1 cellular context compared by ENCODE assay signal in genomic region chr22:36419177-36419911, GRCh38.
TF ChIP-seq lines count a peak whose summit lies in the region.

No MANE protein-coding gene starts in this region.

TF ChIP-seq in HepG2, 621 proteins besides CTCF, POLR2A, EP300 and RAD21 (continued from another document and continues in another):
- TF ChIP-seq, protein P1, sequence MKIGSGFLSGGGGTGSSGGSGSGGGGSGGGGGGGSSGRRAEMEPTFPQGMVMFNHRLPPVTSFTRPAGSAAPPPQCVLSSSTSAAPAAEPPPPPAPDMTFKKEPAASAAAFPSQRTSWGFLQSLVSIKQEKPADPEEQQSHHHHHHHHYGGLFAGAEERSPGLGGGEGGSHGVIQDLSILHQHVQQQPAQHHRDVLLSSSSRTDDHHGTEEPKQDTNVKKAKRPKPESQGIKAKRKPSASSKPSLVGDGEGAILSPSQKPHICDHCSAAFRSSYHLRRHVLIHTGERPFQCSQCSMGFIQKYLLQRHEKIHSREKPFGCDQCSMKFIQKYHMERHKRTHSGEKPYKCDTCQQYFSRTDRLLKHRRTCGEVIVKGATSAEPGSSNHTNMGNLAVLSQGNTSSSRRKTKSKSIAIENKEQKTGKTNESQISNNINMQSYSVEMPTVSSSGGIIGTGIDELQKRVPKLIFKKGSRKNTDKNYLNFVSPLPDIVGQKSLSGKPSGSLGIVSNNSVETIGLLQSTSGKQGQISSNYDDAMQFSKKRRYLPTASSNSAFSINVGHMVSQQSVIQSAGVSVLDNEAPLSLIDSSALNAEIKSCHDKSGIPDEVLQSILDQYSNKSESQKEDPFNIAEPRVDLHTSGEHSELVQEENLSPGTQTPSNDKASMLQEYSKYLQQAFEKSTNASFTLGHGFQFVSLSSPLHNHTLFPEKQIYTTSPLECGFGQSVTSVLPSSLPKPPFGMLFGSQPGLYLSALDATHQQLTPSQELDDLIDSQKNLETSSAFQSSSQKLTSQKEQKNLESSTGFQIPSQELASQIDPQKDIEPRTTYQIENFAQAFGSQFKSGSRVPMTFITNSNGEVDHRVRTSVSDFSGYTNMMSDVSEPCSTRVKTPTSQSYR (CRISPR knock-in tag; IDR thresholded peaks at IDR 0.05; ENCODE audit: borderline replicate concordance), result peak; percentile 81; the same call in 1 of the 2 replicates
- TF ChIP-seq MATR3 (CRISPR knock-in tag; IDR thresholded peaks at IDR 0.05), result no peak
- no peak for TF ChIP-seq ZSCAN30 (CRISPR knock-in tag; IDR thresholded peaks at IDR 0.05)
- no peak for TF ChIP-seq ZSCAN20 (CRISPR knock-in tag; IDR thresholded peaks at IDR 0.05; ENCODE audit: borderline replicate concordance)
- peak; percentile 81 for TF ChIP-seq AKAP8 (CRISPR knock-in tag; IDR thresholded peaks at IDR 0.05)
- TF ChIP-seq ZNF263 (CRISPR knock-in tag; IDR thresholded peaks at IDR 0.05), result peak; percentile 89
- TF ChIP-seq CENPBD1 (CRISPR knock-in tag; IDR thresholded peaks at IDR 0.05; ENCODE audit: borderline replicate concordance, low read depth), result no peak
- 0 out of 2 replicates have a peak, but pooled peaks have one; percentile 7 for TF ChIP-seq ZNF510 (CRISPR knock-in tag; IDR thresholded peaks at IDR 0.05; ENCODE audit: low read depth)
- TF ChIP-seq MAFK (conservative IDR thresholded peaks at IDR 0.05 in 1 of 2, IDR thresholded peaks at IDR 0.05 in 1 of 2; ENCODE audit: low read length in 2 of 2), result peak in 1 of 2 experiments; percentile 2; a peak in 1 of 4 replicates
- no peak for TF ChIP-seq PRMT3 (CRISPR knock-in tag; IDR thresholded peaks at IDR 0.05; ENCODE audit: borderline replicate concordance, low read depth)
- no peak for TF ChIP-seq PCBP1 (IDR thresholded peaks at IDR 0.05; ENCODE audit: borderline replicate concordance, low read depth, low read length)
- TF ChIP-seq EEA1 (CRISPR knock-in tag; IDR thresholded peaks at IDR 0.05; ENCODE audit: borderline replicate concordance), result no peak
- no peak for TF ChIP-seq ZNF3 (CRISPR knock-in tag; IDR thresholded peaks at IDR 0.05)
- peak; percentile 88 for TF ChIP-seq BHLHE40 (IDR thresholded peaks at IDR 0.05; ENCODE audit: low read length)
- peak; percentile 70 for TF ChIP-seq ZNF781 (CRISPR knock-in tag; IDR thresholded peaks at IDR 0.05; ENCODE audit: borderline replicate concordance, not compliant biosample characterization)
- no peak for TF ChIP-seq ZMAT5 (CRISPR knock-in tag; IDR thresholded peaks at IDR 0.05; ENCODE audit: borderline replicate concordance, low read depth)
- no peak for TF ChIP-seq SMAD9 (CRISPR knock-in tag; IDR thresholded peaks at IDR 0.05)
- peak; percentile 61 for TF ChIP-seq JUN (CRISPR knock-in tag; IDR thresholded peaks at IDR 0.05)
- no peak for TF ChIP-seq ZNF883 (CRISPR knock-in tag; IDR thresholded peaks at IDR 0.05; ENCODE audit: not compliant biosample characterization)
- peak; percentile 41; the same call in 1 of the 2 replicates for TF ChIP-seq GMEB1 (CRISPR knock-in tag; IDR thresholded peaks at IDR 0.05; ENCODE audit: borderline replicate concordance)
- TF ChIP-seq ZNF24 (IDR thresholded peaks at IDR 0.05), result no peak
- no peak for TF ChIP-seq SMAD1 (CRISPR knock-in tag; IDR thresholded peaks at IDR 0.05; ENCODE audit: borderline replicate concordance, low read depth)
- TF ChIP-seq ZKSCAN5 (CRISPR knock-in tag; IDR thresholded peaks at IDR 0.05), result no peak
- TF ChIP-seq HNRNPK (IDR thresholded peaks at IDR 0.05; ENCODE audit: low read depth, low read length, poor library complexity, severe bottlenecking), result no peak
- peak; percentile 85 for TF ChIP-seq RAD51 (IDR thresholded peaks at IDR 0.05; ENCODE audit: borderline replicate concordance)
- peak; percentile 89; the same call in 1 of the 2 replicates for TF ChIP-seq AHR (CRISPR knock-in tag; IDR thresholded peaks at IDR 0.05)
- no peak for TF ChIP-seq CCAR2 (optimal IDR thresholded peaks at IDR 0.05; ENCODE audit: low read depth, low read length)
- TF ChIP-seq SIN3B (IDR thresholded peaks at IDR 0.05; ENCODE audit: low read length), result no peak
- TF ChIP-seq ZNF317 (CRISPR knock-in tag; IDR thresholded peaks at IDR 0.05), result 0 out of 2 replicates have a peak, but pooled peaks have one; percentile 5
- TF ChIP-seq ZNF747 (CRISPR knock-in tag; IDR thresholded peaks at IDR 0.05; ENCODE audit: borderline replicate concordance), result peak; percentile 98
- TF ChIP-seq ZBTB7A (CRISPR knock-in tag; IDR thresholded peaks at IDR 0.05), result peak; percentile 32; the same call in 1 of the 2 replicates
- TF ChIP-seq ZNF275 (CRISPR knock-in tag; IDR thresholded peaks at IDR 0.05; ENCODE audit: borderline replicate concordance), result no peak; the same call in 1 of the 2 replicates
- no peak for TF ChIP-seq SUZ12 (IDR thresholded peaks at IDR 0.05; ENCODE audit: low read depth, low read length)
- 0 out of 2 replicates have a peak, but pooled peaks have one; percentile 62 for TF ChIP-seq HNRNPL (IDR thresholded peaks at IDR 0.05; ENCODE audit: low read depth, low read length)
- peak; percentile 86 for TF ChIP-seq HOXD1 (CRISPR knock-in tag; IDR thresholded peaks at IDR 0.05)
- TF ChIP-seq DNMT1 (CRISPR knock-in tag; IDR thresholded peaks at IDR 0.05), result no peak
- TF ChIP-seq ONECUT2 (CRISPR knock-in tag; IDR thresholded peaks at IDR 0.05), result peak; percentile 17; the same call in 1 of the 2 replicates
- peak; percentile 90; the same call in 1 of the 2 replicates for TF ChIP-seq ZNF580 (CRISPR knock-in tag; IDR thresholded peaks at IDR 0.05; ENCODE audit: borderline replicate concordance, low read depth)
- TF ChIP-seq, protein P2, sequence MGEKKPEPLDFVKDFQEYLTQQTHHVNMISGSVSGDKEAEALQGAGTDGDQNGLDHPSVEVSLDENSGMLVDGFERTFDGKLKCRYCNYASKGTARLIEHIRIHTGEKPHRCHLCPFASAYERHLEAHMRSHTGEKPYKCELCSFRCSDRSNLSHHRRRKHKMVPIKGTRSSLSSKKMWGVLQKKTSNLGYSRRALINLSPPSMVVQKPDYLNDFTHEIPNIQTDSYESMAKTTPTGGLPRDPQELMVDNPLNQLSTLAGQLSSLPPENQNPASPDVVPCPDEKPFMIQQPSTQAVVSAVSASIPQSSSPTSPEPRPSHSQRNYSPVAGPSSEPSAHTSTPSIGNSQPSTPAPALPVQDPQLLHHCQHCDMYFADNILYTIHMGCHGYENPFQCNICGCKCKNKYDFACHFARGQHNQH (CRISPR knock-in tag; IDR thresholded peaks at IDR 0.05), result peak; percentile 97
- TF ChIP-seq, protein P3, sequence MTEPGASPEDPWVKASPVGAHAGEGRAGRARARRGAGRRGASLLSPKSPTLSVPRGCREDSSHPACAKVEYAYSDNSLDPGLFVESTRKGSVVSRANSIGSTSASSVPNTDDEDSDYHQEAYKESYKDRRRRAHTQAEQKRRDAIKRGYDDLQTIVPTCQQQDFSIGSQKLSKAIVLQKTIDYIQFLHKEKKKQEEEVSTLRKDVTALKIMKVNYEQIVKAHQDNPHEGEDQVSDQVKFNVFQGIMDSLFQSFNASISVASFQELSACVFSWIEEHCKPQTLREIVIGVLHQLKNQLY (CRISPR knock-in tag; IDR thresholded peaks at IDR 0.05), result peak; percentile 98
- TF ChIP-seq BRF2 (CRISPR knock-in tag; IDR thresholded peaks at IDR 0.05), result no peak
- peak; percentile 96 for TF ChIP-seq PATZ1 (CRISPR knock-in tag; IDR thresholded peaks at IDR 0.05)
- TF ChIP-seq GATAD2A (CRISPR knock-in tag; IDR thresholded peaks at IDR 0.05), result peak; percentile 97
- no peak for TF ChIP-seq SP140L (CRISPR knock-in tag; IDR thresholded peaks at IDR 0.05; ENCODE audit: borderline replicate concordance)
- no peak for TF ChIP-seq PAF1 (CRISPR knock-in tag; IDR thresholded peaks at IDR 0.05)
- TF ChIP-seq, protein P4, sequence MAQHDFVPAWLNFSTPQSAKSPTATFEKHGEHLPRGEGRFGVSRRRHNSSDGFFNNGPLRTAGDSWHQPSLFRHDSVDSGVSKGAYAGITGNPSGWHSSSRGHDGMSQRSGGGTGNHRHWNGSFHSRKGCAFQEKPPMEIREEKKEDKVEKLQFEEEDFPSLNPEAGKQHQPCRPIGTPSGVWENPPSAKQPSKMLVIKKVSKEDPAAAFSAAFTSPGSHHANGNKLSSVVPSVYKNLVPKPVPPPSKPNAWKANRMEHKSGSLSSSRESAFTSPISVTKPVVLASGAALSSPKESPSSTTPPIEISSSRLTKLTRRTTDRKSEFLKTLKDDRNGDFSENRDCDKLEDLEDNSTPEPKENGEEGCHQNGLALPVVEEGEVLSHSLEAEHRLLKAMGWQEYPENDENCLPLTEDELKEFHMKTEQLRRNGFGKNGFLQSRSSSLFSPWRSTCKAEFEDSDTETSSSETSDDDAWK (CRISPR knock-in tag; IDR thresholded peaks at IDR 0.05), result no peak
- TF ChIP-seq MXD4 (CRISPR knock-in tag; IDR thresholded peaks at IDR 0.05), result peak; percentile 81; the same call in 1 of the 2 replicates
- TF ChIP-seq FOXA1 (IDR thresholded peaks at IDR 0.05), result peak; percentile 48; the same call in 1 of the 2 replicates
- TF ChIP-seq FOXA1 (CRISPR knock-in tag; IDR thresholded peaks at IDR 0.05), result peak; percentile 95
- no peak for TF ChIP-seq SETDB1 (CRISPR knock-in tag; IDR thresholded peaks at IDR 0.05; ENCODE audit: borderline replicate concordance)
- TF ChIP-seq ZNF260 (CRISPR knock-in tag; IDR thresholded peaks at IDR 0.05; ENCODE audit: borderline replicate concordance, low read depth), result no peak
- TF ChIP-seq, protein P5, sequence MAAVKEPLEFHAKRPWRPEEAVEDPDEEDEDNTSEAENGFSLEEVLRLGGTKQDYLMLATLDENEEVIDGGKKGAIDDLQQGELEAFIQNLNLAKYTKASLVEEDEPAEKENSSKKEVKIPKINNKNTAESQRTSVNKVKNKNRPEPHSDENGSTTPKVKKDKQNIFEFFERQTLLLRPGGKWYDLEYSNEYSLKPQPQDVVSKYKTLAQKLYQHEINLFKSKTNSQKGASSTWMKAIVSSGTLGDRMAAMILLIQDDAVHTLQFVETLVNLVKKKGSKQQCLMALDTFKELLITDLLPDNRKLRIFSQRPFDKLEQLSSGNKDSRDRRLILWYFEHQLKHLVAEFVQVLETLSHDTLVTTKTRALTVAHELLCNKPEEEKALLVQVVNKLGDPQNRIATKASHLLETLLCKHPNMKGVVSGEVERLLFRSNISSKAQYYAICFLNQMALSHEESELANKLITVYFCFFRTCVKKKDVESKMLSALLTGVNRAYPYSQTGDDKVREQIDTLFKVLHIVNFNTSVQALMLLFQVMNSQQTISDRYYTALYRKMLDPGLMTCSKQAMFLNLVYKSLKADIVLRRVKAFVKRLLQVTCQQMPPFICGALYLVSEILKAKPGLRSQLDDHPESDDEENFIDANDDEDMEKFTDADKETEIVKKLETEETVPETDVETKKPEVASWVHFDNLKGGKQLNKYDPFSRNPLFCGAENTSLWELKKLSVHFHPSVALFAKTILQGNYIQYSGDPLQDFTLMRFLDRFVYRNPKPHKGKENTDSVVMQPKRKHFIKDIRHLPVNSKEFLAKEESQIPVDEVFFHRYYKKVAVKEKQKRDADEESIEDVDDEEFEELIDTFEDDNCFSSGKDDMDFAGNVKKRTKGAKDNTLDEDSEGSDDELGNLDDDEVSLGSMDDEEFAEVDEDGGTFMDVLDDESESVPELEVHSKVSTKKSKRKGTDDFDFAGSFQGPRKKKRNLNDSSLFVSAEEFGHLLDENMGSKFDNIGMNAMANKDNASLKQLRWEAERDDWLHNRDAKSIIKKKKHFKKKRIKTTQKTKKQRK (IDR thresholded peaks at IDR 0.05; ENCODE audit: low read length), result no peak
